In the genomic region with DNA sequence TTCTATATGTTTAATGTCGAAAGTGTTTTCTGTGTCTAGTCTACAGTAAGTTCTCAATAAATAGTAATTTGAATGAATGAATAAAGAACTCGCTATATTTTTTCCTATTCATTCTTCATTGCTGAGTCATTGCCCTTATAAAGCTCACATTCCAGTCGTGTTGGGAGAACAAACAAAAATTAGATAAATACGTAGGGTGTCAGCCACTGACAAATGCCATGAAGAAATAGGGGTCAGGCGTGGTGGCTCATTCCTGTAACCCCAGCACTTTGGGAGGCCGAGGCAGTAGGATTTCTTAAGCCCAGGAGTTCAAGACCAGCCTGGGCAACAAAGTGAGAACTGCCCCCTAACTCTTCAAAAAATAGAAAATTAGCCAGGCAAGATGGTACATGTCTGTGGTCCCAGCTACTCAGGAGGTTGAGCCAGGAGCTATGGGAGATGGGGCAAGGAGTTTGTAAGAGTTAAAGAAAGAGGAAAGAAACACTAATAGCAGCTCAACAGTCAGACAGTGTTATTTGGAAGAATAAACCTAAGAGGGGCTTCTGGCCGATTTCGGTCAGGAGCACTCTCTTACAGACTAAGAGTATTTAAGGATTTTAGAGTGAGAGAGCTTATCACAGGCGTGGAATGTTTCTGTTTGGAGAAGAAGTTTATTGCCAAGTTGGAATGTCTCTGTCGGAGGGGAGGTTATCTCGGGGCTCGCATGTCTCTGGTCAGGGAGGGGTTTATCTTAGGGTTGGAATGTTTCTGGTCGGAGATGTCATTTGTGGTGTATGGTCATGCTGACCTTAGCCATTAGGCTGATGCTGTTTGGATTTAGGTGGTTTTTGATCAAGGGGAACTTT, we compare ENCODE assay signal across 1 cellular context.
TF ChIP-seq lines count a peak whose summit lies in the region.

No MANE protein-coding gene starts in this region.

TF ChIP-seq in IMR-90, 13 proteins besides CTCF, POLR2A, EP300 and RAD21:
- TF ChIP-seq RFX5 (IDR thresholded peaks at IDR 0.05; ENCODE audit: low read depth, low read length) (no peak), RCOR1 (IDR thresholded peaks at IDR 0.05; ENCODE audit: insufficient replicate concordance, low read length) (peak; percentile 29), NFE2L2 (IDR thresholded peaks at IDR 0.05; ENCODE audit: low read depth, low read length) (peak; percentile 68; the same call in 1 of the 2 replicates), MAFK (IDR thresholded peaks at IDR 0.05; ENCODE audit: low read depth, low read length) (no peak)
